Comparison of ENCODE assay signal across 26 cellular contexts in genomic region chr19:55697069-55697440, GRCh38. TPM values are rescaled to one million over a fixed set of nuclear protein-coding genes. Genes with fewer than 3 reads are reported as not detected.
DNase-seq lines count a peak whose midpoint lies in the region; ATAC-seq and TF ChIP-seq lines count a peak whose summit lies in the region.
"Had no signal": no experiment of that assay in that cellular context is flagged by ENCODE, and none has a peak within 500 bp of the region (broad histone marks: within the 10 kb centered on the region; RNA-seq: fewer than 3 reads in every experiment).

No MANE protein-coding gene starts in this region.

- H3K9me3 Mint-ChIP-seq in activated CD4-positive, alpha-beta T cell treated with anti-CD3 and anti-CD28 coated beads, Interleukin-2, amount 10 ng/mL, durations not matched to agents 7 days and 5 days = no peaks in the 10 kb centered on the region
- H3K9me3 Mint-ChIP-seq in endothelial cell (ENCODE audit: unreplicated experiment) = no peaks in the 10 kb centered on the region
- H3K9me3 Mint-ChIP-seq: CD4-positive, alpha-beta memory T cell had no signal

- ATAC-seq in GM18502 (IDR thresholded peaks at IDR 0.05; ENCODE audit: poor library complexity, unreplicated experiment) = no peak

- H3K4me1 ChIP-seq in spleen = peaks cover 0 to 7% (median 0%) of the 10 kb centered on the region in 6 donors
- H3K4me1 ChIP-seq: BLaER1, SJCRH30 had no signal

- CTCF ChIA-PET in activated CD4-positive, alpha-beta T cell treated with anti-CD3 and anti-CD28 coated beads, Interleukin-2, amount 10 ng/mL, durations not matched to agents 7 days and 5 days (lab: Charles Lee) = no interaction called here

- no peak overlapping the region for H3K27ac ChIP-seq in spleen
- H3K27ac ChIP-seq: 22Rv1, BLaER1, KMS-11, Peyer's patch, SJCRH30 had no signal

- peaks cover 3% of the 10 kb centered on the region for H3K4me1 Mint-ChIP-seq in activated CD4-positive, alpha-beta T cell treated with anti-CD3 and anti-CD28 coated beads, Interleukin-2, amount 10 ng/mL, durations not matched to agents 7 days and 5 days
- H3K4me1 Mint-ChIP-seq in endothelial cell (ENCODE audit: unreplicated experiment) = no peaks in the 10 kb centered on the region

- peak overlapping the region; percentile 11 for H3K27ac Mint-ChIP-seq in activated CD4-positive, alpha-beta T cell treated with anti-CD3 and anti-CD28 coated beads, Interleukin-2, amount 10 ng/mL, durations not matched to agents 7 days and 5 days
- H3K27ac Mint-ChIP-seq in endothelial cell (ENCODE audit: unreplicated experiment) = peak overlapping the region; percentile 64

- no peaks in the 10 kb centered on the region for H3K27me3 Mint-ChIP-seq in activated CD4-positive, alpha-beta T cell treated with anti-CD3 and anti-CD28 coated beads, Interleukin-2, amount 10 ng/mL, durations not matched to agents 7 days and 5 days
- H3K27me3 Mint-ChIP-seq in endothelial cell (ENCODE audit: unreplicated experiment) = peaks cover 7% of the 10 kb centered on the region
- H3K27me3 Mint-ChIP-seq: CD4-positive, alpha-beta memory T cell had no signal

- H3K36me3 Mint-ChIP-seq in activated CD4-positive, alpha-beta T cell treated with anti-CD3 and anti-CD28 coated beads, Interleukin-2, amount 10 ng/mL, durations not matched to agents 7 days and 5 days (ENCODE audit: low read depth) = peaks cover 25% of the 10 kb centered on the region
- H3K36me3 Mint-ChIP-seq in endothelial cell (ENCODE audit: low read depth, unreplicated experiment) = peaks cover 34% of the 10 kb centered on the region

- H3K36me3 ChIP-seq in H7 (replicated peaks; ENCODE audit: control insufficient read depth, insufficient read depth, low read length) = peaks cover 10% of the 10 kb centered on the region
- peaks cover 2 to 97% (median 74%) of the 10 kb centered on the region in 6 donors for H3K36me3 ChIP-seq in spleen

- H3K4me3 ChIP-seq in H7 (ENCODE audit: insufficient read depth, low read depth, low read length) (no peak overlapping the region), spleen (no peak overlapping the region)
- H3K4me3 ChIP-seq: BLaER1, Peyer's patch, SJCRH30 had no signal

- no peak for DNase-seq in activated CD4-positive, alpha-beta T cell treated with anti-CD3 and anti-CD28 coated beads, Interleukin-2, amount 10 ng/mL, durations not matched to agents 7 days and 5 days
- no peak for DNase-seq in activated CD4-positive, alpha-beta T cell treated with anti-CD3 and anti-CD28 coated beads for 48 hours
- peak; percentile 49 for DNase-seq in H7
- DNase-seq in endothelial cell (ENCODE audit: low spot score) = no peak
- peak; percentile 59 for DNase-seq in spleen
- DNase-seq in OCI-M1 (lab: John Stamatoyannopoulos, UW) = no peak
- no peak for DNase-seq in NCI-H1436 (lab: John Stamatoyannopoulos, UW)
- DNase-seq: ACHN; CD4-positive, alpha-beta memory T cell; DMS153; GOT3; IMR-90; NCI-H1092 treated with DMSO at 0.1 percent for 48 hours; NCI-H2029 treated with DMSO at 0.1 percent for 48 hours; NCI-H226; NCI-H510A treated with DMSO at 0.1 percent for 48 hours; NCI-H748 treated with DMSO at 0.1 percent for 48 hours; NK-92 treated with Interleukin-12 subunit alpha and Interleukin-12 subunit beta, amount 100 ng/mL, for 24 hours; SJCRH30 had no signal

- 82 to 94% (median 84%) methylated on average over 11 to 12 of the region's 12 CpGs for WGBS in spleen, 5 donors

- intact Hi-C loops in spleen (cut with DNase I; ENCODE audit: low total_unique reads) = no loop called here

- H3K9me3 ChIP-seq in spleen = no peaks in the 10 kb centered on the region
- H3K9me3 ChIP-seq: BLaER1, Caco-2, Peyer's patch, SJCRH30 had no signal

- POLR2A ChIA-PET in activated CD4-positive, alpha-beta T cell treated with anti-CD3 and anti-CD28 coated beads, Interleukin-2, amount 10 ng/mL, durations not matched to agents 7 days and 5 days (lab: Charles Lee) = no interaction called here

- no peak for TF ChIP-seq POLR2A in spleen (IDR thresholded peaks at IDR 0.05)

- H3K27me3 ChIP-seq in H7 (ENCODE audit: control insufficient read depth, insufficient read depth, low read length) = no peaks in the 10 kb centered on the region
- H3K27me3 ChIP-seq in spleen (replicated peaks in 1 of 7) = no peaks in the 10 kb centered on the region
- H3K27me3 ChIP-seq: BLaER1, Peyer's patch, SJCRH30 had no signal

- TF ChIP-seq CTCF in endothelial cell (IDR thresholded peaks at IDR 0.05; ENCODE audit: unreplicated experiment) = no peak
- no peak for TF ChIP-seq CTCF in spleen (IDR thresholded peaks at IDR 0.05 in 8 of 11, conservative IDR thresholded peaks at IDR 0.05 in 3 of 11)

- no peak overlapping the region for H3K4me3 Mint-ChIP-seq in activated CD4-positive, alpha-beta T cell treated with anti-CD3 and anti-CD28 coated beads, Interleukin-2, amount 10 ng/mL, durations not matched to agents 7 days and 5 days
- H3K4me3 Mint-ChIP-seq in endothelial cell (ENCODE audit: unreplicated experiment) = no peak overlapping the region
- H3K4me3 Mint-ChIP-seq: CD4-positive, alpha-beta memory T cell had no signal

RNA-seq across cellular contexts. Expression of gene EPN1, which starts 22.0 kb away (rescaled TPM):
- 10 to 100 TPM; 50.8 to 64.2 TPM for total RNA-seq in activated CD4-positive, alpha-beta T cell treated with anti-CD3 and anti-CD28 coated beads, Interleukin-2, amount 10 ng/mL, durations not matched to agents 7 days and 5 days
- total RNA-seq in H7 (2014; rRNA removed; shearing (Covaris generic)) = 156 and 157 TPM in 2 replicates
- total RNA-seq in endothelial cell (ENCODE audit: unreplicated experiment) = 250 TPM
- 100 to 1,000 TPM; 100 to 166 (median 129) TPM for total RNA-seq in spleen
- 100 to 1,000 TPM in 1 of 3 donors, 10 to 100 TPM in 2; 36.8 to 115 (median 42.6) TPM for polyA plus RNA-seq in spleen

RNA-seq across cellular contexts. Expression of gene NLRP9, which starts 41.1 kb away (rescaled TPM):
- total RNA-seq in activated CD4-positive, alpha-beta T cell treated with anti-CD3 and anti-CD28 coated beads, Interleukin-2, amount 10 ng/mL, durations not matched to agents 7 days and 5 days = not detected
- not detected in 2 replicates for total RNA-seq in H7 (2014; rRNA removed; shearing (Covaris generic))
- total RNA-seq in endothelial cell (ENCODE audit: unreplicated experiment) (not detected), spleen (not detected)
- polyA plus RNA-seq in spleen = not detected
- total RNA-seq: Caco-2; CD4-positive, alpha-beta memory T cell; Daoy; IMR-90; Peyer's patch had no signal
- polyA plus RNA-seq: CD4-positive, alpha-beta memory T cell; IMR-90 had no signal

RNA-seq across cellular contexts. Expression of gene U2AF2, which starts 42.2 kb away (rescaled TPM):
- total RNA-seq in activated CD4-positive, alpha-beta T cell treated with anti-CD3 and anti-CD28 coated beads, Interleukin-2, amount 10 ng/mL, durations not matched to agents 7 days and 5 days = 100 to 1,000 TPM; 239 to 281 TPM
- 231 and 289 TPM in 2 replicates for total RNA-seq in H7 (2014; rRNA removed; shearing (Covaris generic))
- total RNA-seq in endothelial cell (ENCODE audit: unreplicated experiment) (219 TPM), spleen (100 to 1,000 TPM; 109 to 218 (median 176) TPM)
- polyA plus RNA-seq in spleen = 100 to 1,000 TPM in 1 of 3 donors, 10 to 100 TPM in 2; 67.2 to 190 (median 85.5) TPM

RNA-seq across cellular contexts. Expression of gene CCDC106, which starts 49.0 kb away (rescaled TPM):
- total RNA-seq in activated CD4-positive, alpha-beta T cell treated with anti-CD3 and anti-CD28 coated beads, Interleukin-2, amount 10 ng/mL, durations not matched to agents 7 days and 5 days = 1 to 10 TPM; 8.3 to 8.8 TPM
- 13.2 and 14.4 TPM in 2 replicates for total RNA-seq in H7 (2014; rRNA removed; shearing (Covaris generic))
- total RNA-seq in endothelial cell (ENCODE audit: unreplicated experiment) (20.1 TPM), spleen (10 to 100 TPM; 11.9 to 23.4 (median 14.4) TPM)
- polyA plus RNA-seq in spleen = 10 to 100 TPM; 26.7 to 40.1 (median 37.8) TPM

RNA-seq across cellular contexts. Expression of gene ZNF581, which starts 53.6 kb away (rescaled TPM):
- 10 to 100 TPM; 24.1 to 25.5 TPM for total RNA-seq in activated CD4-positive, alpha-beta T cell treated with anti-CD3 and anti-CD28 coated beads, Interleukin-2, amount 10 ng/mL, durations not matched to agents 7 days and 5 days
- total RNA-seq in H7 (2014; rRNA removed; shearing (Covaris generic)) = 64.7 and 67.0 TPM in 2 replicates
- total RNA-seq in endothelial cell (ENCODE audit: unreplicated experiment) (47.2 TPM), spleen (10 to 100 TPM; 21.4 to 34.9 (median 27.2) TPM)
- polyA plus RNA-seq in spleen = 10 to 100 TPM; 39.8 to 46.5 (median 43.6) TPM

Comparison
In these comparisons a context has a peak if more than half of its experiments do, and no peak if none do; other contexts are left out.
1. DNase-seq: peak in H7 (single experiment) and spleen (single experiment); none in activated CD4-positive, alpha-beta T cell treated with anti-CD3 and anti-CD28 coated beads, Interleukin-2, amount 10 ng/mL, durations not matched to agents 7 days and 5 days (single experiment), activated CD4-positive, alpha-beta T cell treated with anti-CD3 and anti-CD28 coated beads for 48 hours (single experiment), endothelial cell (single experiment), OCI-M1 (single experiment) and NCI-H1436 (single experiment).